In genomic region chr12:89665556-89665955, GRCh38 we compare ENCODE assay signal across 30 cellular contexts. TPM values are rescaled to one million over a fixed set of nuclear protein-coding genes. Genes with fewer than 3 reads are reported as not detected.
A peak's percentile ranks its signal among the peaks of the same experiment; 100 is the strongest.
DNase-seq lines count a peak whose midpoint lies in the region; ATAC-seq and TF ChIP-seq lines count a peak whose summit lies in the region.
"Had no signal": no experiment of that assay in that cellular context is flagged by ENCODE, and none has a peak within 500 bp of the region (broad histone marks: within the 10 kb centered on the region; RNA-seq: fewer than 3 reads in every experiment).

No MANE protein-coding gene starts in this region.

- intact Hi-C loops in CD14-positive monocyte (cut with micrococcal nuclease) = no loop called here

- TF ChIP-seq CTCF in HEK293 (tag by site-specific recombination; IDR thresholded peaks at IDR 0.05) (no peak), CD14-positive monocyte (IDR thresholded peaks at IDR 0.05) (no peak)

- peaks cover 18% of the 10 kb centered on the region for H3K4me1 ChIP-seq in HEK293 (ENCODE audit: control insufficient read depth, insufficient read depth, low read length)
- H3K4me1 ChIP-seq: neural progenitor cell had no signal

- no peaks in the 10 kb centered on the region for H3K27me3 Mint-ChIP-seq in stimulated activated memory B cell treated with anti-CD40 and anti-IgM and Interleukin-4, amounts not matched to agents 10 μg/mL and 1 μg/mL and 100 μg/mL, for 72 hours
- H3K27me3 Mint-ChIP-seq in stimulated activated naive B cell treated with anti-CD40 and anti-IgM and Interleukin-4, amounts not matched to agents 10 μg/mL and 1 μg/mL and 100 μg/mL, for 72 hours = no peaks in the 10 kb centered on the region
- H3K27me3 Mint-ChIP-seq in CD14-positive monocyte (ENCODE audit: low read depth in 3 of 3) = peaks cover 0 to 1% (median 0%) of the 10 kb centered on the region in 3 donors
- H3K27me3 Mint-ChIP-seq: activated CD4-positive, alpha-beta T cell treated with anti-CD3 and anti-CD28 coated beads, Interleukin-2, amount 10 ng/mL, durations not matched to agents 24 days and 14 days; activated naive CD4-positive, alpha-beta T cell treated with anti-CD3 and anti-CD28 coated beads, Interleukin-2, amount 50 U/mL, for 24 hours had no signal

- no peak for TF ChIP-seq POLR2A in GM18505 (IDR thresholded peaks at IDR 0.05; ENCODE audit: borderline replicate concordance, extremely low read depth, insufficient read depth, insufficient read length)

- H3K27ac Mint-ChIP-seq in stimulated activated memory B cell treated with anti-CD40 and anti-IgM and Interleukin-4, amounts not matched to agents 10 μg/mL and 1 μg/mL and 100 μg/mL, for 72 hours = peak overlapping the region; percentile 57
- no peak overlapping the region for H3K27ac Mint-ChIP-seq in stimulated activated naive B cell treated with anti-CD40 and anti-IgM and Interleukin-4, amounts not matched to agents 10 μg/mL and 1 μg/mL and 100 μg/mL, for 72 hours
- H3K27ac Mint-ChIP-seq in CD14-positive monocyte = no peak overlapping the region
- H3K27ac Mint-ChIP-seq: activated CD4-positive, alpha-beta T cell treated with anti-CD3 and anti-CD28 coated beads, Interleukin-2, amount 10 ng/mL, durations not matched to agents 24 days and 14 days; activated naive CD4-positive, alpha-beta T cell treated with anti-CD3 and anti-CD28 coated beads, Interleukin-2, amount 50 U/mL, for 24 hours; activated T-helper 2 cell treated with anti-CD3 and anti-CD28 coated beads, Interferon-gamma antibody, Interleukin-2, Interleukin-4, amounts not matched to agents 10 μg/mL and 5 μg/mL and 100 μg/mL, durations not matched to agents 14 hours and 24 hours and 36 hours; neural progenitor cell had no signal

- POLR2A ChIA-PET in HEK293 (lab: Yijun Ruan, JAX) = no interaction called here

- DNase-seq in NCI-H2227 (lab: John Stamatoyannopoulos, UW; ENCODE audit: unreplicated experiment) (peak; percentile 6), NCI-H2227 treated with DMSO at 0.1 percent for 48 hours (lab: John Stamatoyannopoulos, UW) (no peak), dermis blood vessel endothelial cell (peak; percentile 5), CD14-positive monocyte (ENCODE audit: low spot score) (no peak)
- DNase-seq in stimulated activated naive B cell treated with anti-CD40 and anti-IgM and Interleukin-4, amounts not matched to agents 10 μg/mL and 1 μg/mL and 100 μg/mL, for 72 hours = no peak
- DNase-seq: activated CD4-positive, alpha-beta T cell treated with anti-CD3 and anti-CD28 coated beads, Interleukin-2, amount 10 ng/mL, durations not matched to agents 24 days and 14 days; activated CD8-positive, alpha-beta memory T cell treated with anti-CD3 and anti-CD28 coated beads for 24 hours; activated T-cell treated with anti-CD3 and anti-CD28 coated beads for 4 hours; amniotic stem cell; brain microvascular endothelial cell; GM23248; mammary epithelial cell; NCI-H1048; NCI-H187 treated with DMSO at 0.1 percent for 48 hours; NCI-H345; NCI-H774; pancreas; retina; RPMI8226; SJCRH30; small intestine; stimulated activated naive CD4-positive, alpha-beta T cell treated with Interleukin-2 at 50 U/mL for 16 hours; SW 1271 had no signal

- peaks cover 78% of the 10 kb centered on the region for H3K4me1 Mint-ChIP-seq in stimulated activated memory B cell treated with anti-CD40 and anti-IgM and Interleukin-4, amounts not matched to agents 10 μg/mL and 1 μg/mL and 100 μg/mL, for 72 hours
- H3K4me1 Mint-ChIP-seq in stimulated activated naive B cell treated with anti-CD40 and anti-IgM and Interleukin-4, amounts not matched to agents 10 μg/mL and 1 μg/mL and 100 μg/mL, for 72 hours = peaks cover 44 to 72% of the 10 kb centered on the region in 2 donors
- peaks cover 31% of the 10 kb centered on the region for H3K4me1 Mint-ChIP-seq in CD14-positive monocyte
- H3K4me1 Mint-ChIP-seq: neural progenitor cell had no signal

- CTCF ChIA-PET in HEK293 (lab: Yijun Ruan, JAX) = interaction anchor here (0.7 kb wide), 1 partner anchor 100 kb away, joined by 3 read pairs; no protein-coding TSS in a partner anchor

- no peaks in the 10 kb centered on the region for H3K36me3 ChIP-seq in HEK293 (ENCODE audit: control insufficient read depth in 2 of 2, insufficient read depth in 1 of 2, low read length in 2 of 2)
- H3K36me3 ChIP-seq: brain microvascular endothelial cell, neural progenitor cell, pancreas had no signal

- H3K9me3 Mint-ChIP-seq in stimulated activated memory B cell treated with anti-CD40 and anti-IgM and Interleukin-4, amounts not matched to agents 10 μg/mL and 1 μg/mL and 100 μg/mL, for 72 hours = peaks cover 8% of the 10 kb centered on the region
- peaks cover 3 to 5% of the 10 kb centered on the region in 2 donors for H3K9me3 Mint-ChIP-seq in stimulated activated naive B cell treated with anti-CD40 and anti-IgM and Interleukin-4, amounts not matched to agents 10 μg/mL and 1 μg/mL and 100 μg/mL, for 72 hours
- no peaks in the 10 kb centered on the region for H3K9me3 Mint-ChIP-seq in CD14-positive monocyte
- H3K9me3 Mint-ChIP-seq: activated CD4-positive, alpha-beta T cell treated with anti-CD3 and anti-CD28 coated beads, Interleukin-2, amount 10 ng/mL, durations not matched to agents 24 days and 14 days; activated naive CD4-positive, alpha-beta T cell treated with anti-CD3 and anti-CD28 coated beads, Interleukin-2, amount 50 U/mL, for 24 hours; activated T-helper 2 cell treated with anti-CD3 and anti-CD28 coated beads, Interferon-gamma antibody, Interleukin-2, Interleukin-4, amounts not matched to agents 10 μg/mL and 5 μg/mL and 100 μg/mL, durations not matched to agents 14 hours and 24 hours and 36 hours had no signal

- H3K4me3 Mint-ChIP-seq in stimulated activated memory B cell treated with anti-CD40 and anti-IgM and Interleukin-4, amounts not matched to agents 10 μg/mL and 1 μg/mL and 100 μg/mL, for 72 hours = no peak overlapping the region
- H3K4me3 Mint-ChIP-seq in stimulated activated naive B cell treated with anti-CD40 and anti-IgM and Interleukin-4, amounts not matched to agents 10 μg/mL and 1 μg/mL and 100 μg/mL, for 72 hours = no peak overlapping the region
- no peak overlapping the region for H3K4me3 Mint-ChIP-seq in CD14-positive monocyte
- H3K4me3 Mint-ChIP-seq: activated CD4-positive, alpha-beta T cell treated with anti-CD3 and anti-CD28 coated beads, Interleukin-2, amount 10 ng/mL, durations not matched to agents 24 days and 14 days; activated naive CD4-positive, alpha-beta T cell treated with anti-CD3 and anti-CD28 coated beads, Interleukin-2, amount 50 U/mL, for 24 hours; neural progenitor cell had no signal

- H3K4me3 ChIP-seq in HEK293 (ENCODE audit: low read depth, low read length) = no peak overlapping the region
- H3K4me3 ChIP-seq: GM12878, GM23248, neural progenitor cell, pancreas, SJCRH30 had no signal

- H3K27ac ChIP-seq in HEK293 (ENCODE audit: extremely low read depth, low read depth, low read length) = no peak overlapping the region
- H3K27ac ChIP-seq: brain microvascular endothelial cell, GM23248, neural progenitor cell, pancreas, SJCRH30 had no signal

- no peak for ATAC-seq in stimulated activated memory B cell treated with anti-CD40 and anti-IgM and Interleukin-4, amounts not matched to agents 10 μg/mL and 1 μg/mL and 100 μg/mL, for 72 hours
- ATAC-seq in stimulated activated naive B cell treated with anti-CD40 and anti-IgM and Interleukin-4, amounts not matched to agents 10 μg/mL and 1 μg/mL and 100 μg/mL, for 72 hours (replicated peaks) = no peak
- ATAC-seq in GM18505 (IDR thresholded peaks at IDR 0.05; ENCODE audit: unreplicated experiment) = no peak
- ATAC-seq: GM12878, pancreas had no signal

- no peaks in the 10 kb centered on the region for H3K9me3 ChIP-seq in HEK293 (ENCODE audit: control insufficient read depth, insufficient read depth, low read depth, low read length)
- H3K9me3 ChIP-seq: pancreas, SJCRH30 had no signal

- peaks cover 41% of the 10 kb centered on the region for H3K36me3 Mint-ChIP-seq in stimulated activated memory B cell treated with anti-CD40 and anti-IgM and Interleukin-4, amounts not matched to agents 10 μg/mL and 1 μg/mL and 100 μg/mL, for 72 hours
- H3K36me3 Mint-ChIP-seq in stimulated activated naive B cell treated with anti-CD40 and anti-IgM and Interleukin-4, amounts not matched to agents 10 μg/mL and 1 μg/mL and 100 μg/mL, for 72 hours = peaks cover 32 to 36% of the 10 kb centered on the region in 2 donors
- peaks cover 30 to 45% of the 10 kb centered on the region in 2 donors for H3K36me3 Mint-ChIP-seq in CD14-positive monocyte

TF ChIP-seq in HEK293, 187 proteins besides CTCF, POLR2A, EP300 and RAD21:
- TF ChIP-seq, protein P1, sequence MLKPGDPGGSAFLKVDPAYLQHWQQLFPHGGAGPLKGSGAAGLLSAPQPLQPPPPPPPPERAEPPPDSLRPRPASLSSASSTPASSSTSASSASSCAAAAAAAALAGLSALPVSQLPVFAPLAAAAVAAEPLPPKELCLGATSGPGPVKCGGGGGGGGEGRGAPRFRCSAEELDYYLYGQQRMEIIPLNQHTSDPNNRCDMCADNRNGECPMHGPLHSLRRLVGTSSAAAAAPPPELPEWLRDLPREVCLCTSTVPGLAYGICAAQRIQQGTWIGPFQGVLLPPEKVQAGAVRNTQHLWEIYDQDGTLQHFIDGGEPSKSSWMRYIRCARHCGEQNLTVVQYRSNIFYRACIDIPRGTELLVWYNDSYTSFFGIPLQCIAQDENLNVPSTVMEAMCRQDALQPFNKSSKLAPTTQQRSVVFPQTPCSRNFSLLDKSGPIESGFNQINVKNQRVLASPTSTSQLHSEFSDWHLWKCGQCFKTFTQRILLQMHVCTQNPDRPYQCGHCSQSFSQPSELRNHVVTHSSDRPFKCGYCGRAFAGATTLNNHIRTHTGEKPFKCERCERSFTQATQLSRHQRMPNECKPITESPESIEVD (tag by site-specific recombination; IDR thresholded peaks at IDR 0.05) = 0 out of 2 replicates have a peak, but pooled peaks have one; percentile 25
- TF ChIP-seq ZNF24 (tag by site-specific recombination; IDR thresholded peaks at IDR 0.05) = no peak

RNA-seq across cellular contexts. Expression of gene ATP2B1, which starts 43.1 kb away (rescaled TPM):
- 35.8 and 51.6 TPM in 2 replicates for total RNA-seq in dermis blood vessel endothelial cell
- 10 to 100 TPM; 53.9 to 59.3 TPM for polyA plus RNA-seq in CD14-positive monocyte

Comparison
In these comparisons a context has a peak if more than half of its experiments do, and no peak if none do; other contexts are left out.
1. DNase-seq: peak in NCI-H2227 (single experiment) and dermis blood vessel endothelial cell (single experiment); none in NCI-H2227 treated with DMSO at 0.1 percent for 48 hours (single experiment), stimulated activated naive B cell treated with anti-CD40 and anti-IgM and Interleukin-4, amounts not matched to agents 10 μg/mL and 1 μg/mL and 100 μg/mL, for 72 hours (single experiment) and CD14-positive monocyte (single experiment).